Comparison of ENCODE assay signal across 8 cellular contexts in the genomic region with DNA sequence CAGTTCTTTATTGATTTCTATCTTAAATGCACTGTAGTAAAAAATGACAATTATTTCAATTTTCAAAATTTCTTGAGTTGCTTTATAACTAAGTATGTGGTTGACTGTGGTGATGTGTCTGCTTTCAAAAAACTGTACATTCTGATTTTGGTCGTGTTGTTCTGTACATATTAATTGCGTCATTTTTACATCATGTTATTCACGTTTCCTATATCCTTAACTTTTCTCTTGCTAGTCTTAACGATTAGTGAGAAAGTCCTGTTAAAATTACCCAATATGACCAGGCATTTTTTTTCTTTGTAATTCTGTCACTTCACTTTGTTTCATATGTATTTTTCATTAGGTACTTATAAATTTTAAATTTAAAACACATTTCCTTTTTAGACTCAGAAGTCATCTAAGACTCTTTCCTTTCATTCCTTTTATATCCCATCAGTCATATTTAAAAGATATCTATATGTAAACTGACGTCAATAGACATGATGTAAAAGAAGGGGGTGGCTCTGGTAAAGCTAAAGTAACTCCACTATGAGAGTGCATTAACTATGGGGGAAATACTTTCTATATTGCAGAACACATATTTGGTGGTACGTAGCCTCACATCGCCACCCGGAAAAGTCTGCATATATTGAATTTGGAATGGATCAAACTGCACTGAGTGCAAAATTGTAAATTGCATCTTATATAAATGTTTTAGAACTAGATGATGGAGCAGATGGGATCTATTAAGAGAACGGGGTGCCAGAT. TPM values are rescaled to one million over a fixed set of nuclear protein-coding genes. Genes with fewer than 3 reads are reported as not detected.
DNase-seq lines count a peak whose midpoint lies in the region; ATAC-seq and TF ChIP-seq lines count a peak whose summit lies in the region.

No MANE protein-coding gene starts in this region.

- ATAC-seq in Panc1 (no peak), HG02973 (IDR thresholded peaks at IDR 0.05; ENCODE audit: unreplicated experiment) (no peak)

- intact Hi-C loops in Panc1 (cut with micrococcal nuclease; ENCODE audit: unreplicated experiment) (no loop called here), esophagus muscularis mucosa (cut with DNase I) (no loop called here), sigmoid colon (cut with DNase I) (no loop called here)

- H3K4me1 ChIP-seq in GM23248 (ENCODE audit: insufficient read depth), result peaks cover 8% of the 10 kb centered on the region
- H3K4me1 ChIP-seq in Panc1 (ENCODE audit: control insufficient read depth, insufficient read depth, low read length), result peaks cover 7% of the 10 kb centered on the region
- peaks cover 13 to 33% (median 25%) of the 10 kb centered on the region in 4 donors for H3K4me1 ChIP-seq in esophagus muscularis mucosa
- H3K4me1 ChIP-seq in sigmoid colon, result peaks cover 0 to 25% (median 23%) of the 10 kb centered on the region in 4 donors

- in situ Hi-C loops in GM23248 (cut with MboI), result no loop called here
- in situ Hi-C loops in Panc1 (cut with HindIII; ENCODE audit: low pct_unique_long_range_greater_than_20kb, low sequenced_read_pairs), result no loop called here

- H3K9me2 ChIP-seq in GM23248 (ENCODE audit: insufficient read depth), result no peaks in the 10 kb centered on the region

- no TSS peak for BruUV-seq in Panc1 (replicated peaks; lab: Mats Ljungman, UMichigan)

- H3K79me2 ChIP-seq in GM23248 (ENCODE audit: insufficient read depth), result peaks cover 38% of the 10 kb centered on the region

- H2AFZ ChIP-seq in GM23248, result peak overlapping the region; percentile 95

- TF ChIP-seq POLR2A in esophagus muscularis mucosa (IDR thresholded peaks at IDR 0.05; ENCODE audit: low read depth) (no peak), sigmoid colon (IDR thresholded peaks at IDR 0.05) (no peak)

- DNase-seq in GM23248 (peak; percentile 32), Panc1 (ENCODE audit: low read depth, low spot score) (no peak), esophagus muscularis mucosa (ENCODE audit: extremely low spot score) (no peak), sigmoid colon (no peak), RPMI8226 (no peak), islet precursor cell (no peak), UCSD-AML1 (lab: John Stamatoyannopoulos, UW; ENCODE audit: unreplicated experiment) (no peak)

- H3K9me3 ChIP-seq in GM23248 (ENCODE audit: low read depth), result no peaks in the 10 kb centered on the region
- H3K9me3 ChIP-seq in Panc1 (ENCODE audit: control insufficient read depth, insufficient read depth, low read depth, low read length), result no peaks in the 10 kb centered on the region
- H3K9me3 ChIP-seq in esophagus muscularis mucosa, result no peaks in the 10 kb centered on the region
- peaks cover 0 to 2% (median 0%) of the 10 kb centered on the region in 4 donors for H3K9me3 ChIP-seq in sigmoid colon

- H3K9ac ChIP-seq in GM23248, result peak overlapping the region; percentile 98

- CTCF ChIA-PET in Panc1 (lab: Charles Lee), result no interaction called here

- H4K20me1 ChIP-seq in GM23248 (ENCODE audit: insufficient read depth), result no peaks in the 10 kb centered on the region

- no peak for TF ChIP-seq EP300 in esophagus muscularis mucosa (IDR thresholded peaks at IDR 0.05)
- TF ChIP-seq EP300 in sigmoid colon (IDR thresholded peaks at IDR 0.05), result no peak

- POLR2A ChIA-PET in Panc1 (lab: Charles Lee), result no interaction called here

- peak overlapping the region; percentile 89 for H3K4me2 ChIP-seq in GM23248 (ENCODE audit: unreplicated experiment)

- H3K36me3 ChIP-seq in GM23248 (ENCODE audit: low read depth) (no peaks in the 10 kb centered on the region; the same call in 1 of the 2 replicates), Panc1 (ENCODE audit: control insufficient read depth, insufficient read depth, low read length) (peaks cover 6% of the 10 kb centered on the region; the same call in 1 of the 2 replicates), esophagus muscularis mucosa (peaks cover 0 to 18% (median 16%) of the 10 kb centered on the region in 4 donors), sigmoid colon (peaks cover 0 to 17% (median 8%) of the 10 kb centered on the region in 4 donors)

- H3K27ac ChIP-seq in GM23248 (peak overlapping the region; percentile 94), Panc1 (ENCODE audit: low read length) (peak overlapping the region; percentile 99), esophagus muscularis mucosa (replicated peaks in 1 of 4) (peak overlapping the region in 2 of 4 donors; percentile 88 to 92), sigmoid colon (peak overlapping the region; percentile 91 to 94 (median 92))

- no peaks in the 10 kb centered on the region for H3K27me3 ChIP-seq in GM23248 (replicated peaks; ENCODE audit: insufficient read depth)
- H3K27me3 ChIP-seq in Panc1 (ENCODE audit: control insufficient read depth, insufficient read depth, low read length), result no peaks in the 10 kb centered on the region
- peaks cover 0 to 7% (median 0%) of the 10 kb centered on the region in 4 donors for H3K27me3 ChIP-seq in esophagus muscularis mucosa
- H3K27me3 ChIP-seq in sigmoid colon, result no peaks in the 10 kb centered on the region

- peak overlapping the region; percentile 99 for H3K4me3 ChIP-seq in GM23248
- peak overlapping the region; percentile 94 to 97 for H3K4me3 ChIP-seq in Panc1 (ENCODE audit: low read depth in 2 of 2, low read length in 2 of 2)
- H3K4me3 ChIP-seq in esophagus muscularis mucosa, result peak overlapping the region; percentile 72 to 96 (median 88)
- H3K4me3 ChIP-seq in sigmoid colon, result peak overlapping the region; percentile 75 to 89 (median 82)

- H3F3A ChIP-seq in GM23248 (ENCODE audit: insufficient read depth), result 0 out of 2 replicates have a peak, but pooled peaks cover 9% of the 10 kb centered on the region

- WGBS in GM23248 (ENCODE audit: low coverage in 1 of 2, low lambda C conversion rate in 2 of 2, missing lambda C conversion rate in 2 of 2), 2 experiments, result 15 to 24% methylated on average over 9 of the region's 9 CpGs
- WGBS in esophagus muscularis mucosa, result 58% methylated on average over 9 of the region's 9 CpGs
- 41 to 57% methylated on average over 9 of the region's 9 CpGs for WGBS in sigmoid colon, 2 donors

- TF ChIP-seq CTCF in Panc1 (IDR thresholded peaks at IDR 0.05) (no peak), esophagus muscularis mucosa (IDR thresholded peaks at IDR 0.05) (no peak), sigmoid colon (IDR thresholded peaks at IDR 0.05) (no peak)

RNA-seq across cellular contexts. Expression of a gene that starts 1.1 kb away (rescaled TPM):
- 5.4 and 28.3 TPM in 2 replicates for total RNA-seq in GM23248 (2014; rRNA removed; shearing (Covaris generic))
- polyA plus RNA-seq in GM23248 (2016; fragmentation: Nextera tagmentation; extraction: Ambion mirVana) (44.7 and 52.2 TPM in 2 replicates), sigmoid colon (100 to 1,000 TPM in 2 of 3 donors, 10 to 100 TPM in 1; 73.2 to 134 (median 113) TPM)
- total RNA-seq in Panc1 (2021; ENCODE audit: unreplicated experiment) (50.1 TPM), esophagus muscularis mucosa (10 to 100 TPM in 3 of 4 donors, 1 to 10 TPM in 1; 9.4 to 18.3 (median 16.0) TPM), sigmoid colon (10 to 100 TPM; 19.3 to 33.1 (median 24.5) TPM)
- 34.4 TPM for polyA plus RNA-seq in Panc1 (2012; ENCODE audit: insufficient read length)
